Comparison of ENCODE assay signal across 8 cellular contexts in genomic region chr6:158561938-158562337, GRCh38. TPM values are rescaled to one million over a fixed set of nuclear protein-coding genes. Genes with fewer than 3 reads are reported as not detected.
DNase-seq lines count a peak whose midpoint lies in the region; TF ChIP-seq lines count a peak whose summit lies in the region.

No MANE protein-coding gene starts in this region.

- no peaks in the 10 kb centered on the region for H3F3A ChIP-seq in smooth muscle cell (ENCODE audit: low read depth)

- H3K4me1 ChIP-seq in fibroblast of lung (ENCODE audit: control insufficient read depth, extremely low read depth, insufficient read depth, low read length): peaks cover 10% of the 10 kb centered on the region
- H3K4me1 ChIP-seq in smooth muscle cell (ENCODE audit: low read depth): peaks cover 8% of the 10 kb centered on the region

- no peak overlapping the region for H3K27ac ChIP-seq in SK-N-MC
- no peak overlapping the region for H3K27ac ChIP-seq in fibroblast of lung (ENCODE audit: insufficient read depth, low read length)
- no peak overlapping the region for H3K27ac ChIP-seq in smooth muscle cell (ENCODE audit: low read depth)

- H2AFZ ChIP-seq in fibroblast of lung (ENCODE audit: low read length): no peak overlapping the region
- H2AFZ ChIP-seq in smooth muscle cell (ENCODE audit: low read depth): no peak overlapping the region

- H3K79me2 ChIP-seq in fibroblast of lung (ENCODE audit: control insufficient read depth, insufficient read depth, low read length): peaks cover 60% of the 10 kb centered on the region
- H3K79me2 ChIP-seq in smooth muscle cell (ENCODE audit: low read depth): peaks cover 55% of the 10 kb centered on the region

- H3K4me3 ChIP-seq in SK-N-MC (peak overlapping the region; percentile 93), fibroblast of lung (replicated peaks in 1 of 4; ENCODE audit: control extremely low read depth in 1 of 4, insufficient read depth in 1 of 4, low read depth in 3 of 4, low read length in 4 of 4) (peak overlapping the region in 2 of 4 experiments; percentile 9 to 84), smooth muscle cell (no peak overlapping the region)

- H3K36me3 Mint-ChIP-seq in activated CD4-positive, alpha-beta T cell treated with anti-CD3 and anti-CD28 coated beads, Interleukin-2, amount 10 ng/mL, durations not matched to agents 7 days and 5 days (ENCODE audit: low read depth): peaks cover 30% of the 10 kb centered on the region

- no peaks in the 10 kb centered on the region for H3K9me3 Mint-ChIP-seq in activated CD4-positive, alpha-beta T cell treated with anti-CD3 and anti-CD28 coated beads, Interleukin-2, amount 10 ng/mL, durations not matched to agents 7 days and 5 days

- no peaks in the 10 kb centered on the region for H3K27me3 ChIP-seq in fibroblast of lung (ENCODE audit: control insufficient read depth, insufficient read depth, low read length)
- no peaks in the 10 kb centered on the region for H3K27me3 ChIP-seq in smooth muscle cell (ENCODE audit: low read depth)

- POLR2A ChIA-PET in activated CD4-positive, alpha-beta T cell treated with anti-CD3 and anti-CD28 coated beads, Interleukin-2, amount 10 ng/mL, durations not matched to agents 7 days and 5 days (lab: Charles Lee): no interaction called here

- WGBS in smooth muscle cell (ENCODE audit: low lambda C conversion rate): 82% methylated on average over 8 of the region's 8 CpGs

- H3K36me3 ChIP-seq in SK-N-MC (ENCODE audit: insufficient read depth, low read length) (no peaks in the 10 kb centered on the region), fibroblast of lung (ENCODE audit: control insufficient read depth, insufficient read depth, low read length) (no peaks in the 10 kb centered on the region), smooth muscle cell (ENCODE audit: low read depth) (no peaks in the 10 kb centered on the region)

- peaks cover 9% of the 10 kb centered on the region for H4K20me1 ChIP-seq in fibroblast of lung (ENCODE audit: control insufficient read depth, extremely low read depth, insufficient read depth, low read length)
- peaks cover 61% of the 10 kb centered on the region for H4K20me1 ChIP-seq in smooth muscle cell (ENCODE audit: low read depth)

- H3K4me3 Mint-ChIP-seq in activated CD4-positive, alpha-beta T cell treated with anti-CD3 and anti-CD28 coated beads, Interleukin-2, amount 10 ng/mL, durations not matched to agents 7 days and 5 days: peak overlapping the region; percentile 97

- H3K9me3 ChIP-seq in SK-N-MC (ENCODE audit: low read depth, low read length) (no peaks in the 10 kb centered on the region), fibroblast of lung (ENCODE audit: control insufficient read depth, insufficient read depth, low read depth, low read length) (no peaks in the 10 kb centered on the region), smooth muscle cell (replicated peaks; ENCODE audit: low read depth) (no peaks in the 10 kb centered on the region)

- H3K9ac ChIP-seq in SK-N-MC (ENCODE audit: insufficient read length) (peak overlapping the region; percentile 86), fibroblast of lung (ENCODE audit: insufficient read depth, low read length) (no peak overlapping the region), smooth muscle cell (ENCODE audit: low read depth) (no peak overlapping the region)

- CTCF ChIA-PET in activated CD4-positive, alpha-beta T cell treated with anti-CD3 and anti-CD28 coated beads, Interleukin-2, amount 10 ng/mL, durations not matched to agents 7 days and 5 days (lab: Charles Lee): no interaction called here

- peak overlapping the region; percentile 93 for H3K4me2 ChIP-seq in fibroblast of lung (ENCODE audit: extremely low read depth, insufficient read depth, low read length)
- peak overlapping the region; percentile 98 for H3K4me2 ChIP-seq in smooth muscle cell

- DNase-seq in activated CD4-positive, alpha-beta T cell treated with anti-CD3 and anti-CD28 coated beads, Interleukin-2, amount 10 ng/mL, durations not matched to agents 7 days and 5 days: no peak
- DNase-seq in activated CD4-positive, alpha-beta T cell treated with anti-CD3 and anti-CD28 coated beads, Interleukin-2, amount 50 U/mL, for 1 hour: no peak
- DNase-seq in SK-N-MC (ENCODE audit: low read depth, low spot score) (no peak), fibroblast of lung (ENCODE audit: low read depth in 2 of 2) (no peak), smooth muscle cell (lab: John Stamatoyannopoulos, UW; ENCODE audit: unreplicated experiment) (no peak), NCI-H82 treated with DMSO at 0.1 percent for 48 hours (lab: John Stamatoyannopoulos, UW; ENCODE audit: unreplicated experiment) (no peak), GM19238 (ENCODE audit: insufficient read length, low spot score) (no peak), NOMO-1 (lab: John Stamatoyannopoulos, UW; ENCODE audit: unreplicated experiment in 2 of 2) (no peak)

- H3K27ac Mint-ChIP-seq in activated CD4-positive, alpha-beta T cell treated with anti-CD3 and anti-CD28 coated beads, Interleukin-2, amount 10 ng/mL, durations not matched to agents 7 days and 5 days: no peak overlapping the region

- H3K27me3 Mint-ChIP-seq in activated CD4-positive, alpha-beta T cell treated with anti-CD3 and anti-CD28 coated beads, Interleukin-2, amount 10 ng/mL, durations not matched to agents 7 days and 5 days: no peaks in the 10 kb centered on the region

- H3K4me1 Mint-ChIP-seq in activated CD4-positive, alpha-beta T cell treated with anti-CD3 and anti-CD28 coated beads, Interleukin-2, amount 10 ng/mL, durations not matched to agents 7 days and 5 days: peaks cover 67% of the 10 kb centered on the region

- TF ChIP-seq CTCF in fibroblast of lung (conservative IDR thresholded peaks at IDR 0.05 in 1 of 2, IDR thresholded peaks at IDR 0.05 in 1 of 2; ENCODE audit: low read depth in 1 of 2, low read length in 2 of 2) (no peak), smooth muscle cell (IDR thresholded peaks at IDR 0.05; ENCODE audit: borderline replicate concordance, insufficient read depth, poor library complexity, severe bottlenecking) (no peak)

RNA-seq across cellular contexts. Expression of gene TMEM181, which starts 2.0 kb away (rescaled TPM):
- 10 to 100 TPM; 16.9 to 17.6 TPM for total RNA-seq in activated CD4-positive, alpha-beta T cell treated with anti-CD3 and anti-CD28 coated beads, Interleukin-2, amount 10 ng/mL, durations not matched to agents 7 days and 5 days
- total RNA-seq in fibroblast of lung (36.0 and 37.2 TPM in 2 replicates), smooth muscle cell (29.0 and 35.0 TPM in 2 replicates)
- polyA plus RNA-seq in fibroblast of lung (27.4 and 35.6 TPM in 2 replicates), smooth muscle cell (15.1 and 15.3 TPM in 2 replicates)
- polyA plus RNA-seq in fibroblast of lung (2012): 17.8 and 23.1 TPM in 2 replicates
- 13.2 and 18.2 TPM in 2 replicates for polyA minus RNA-seq in fibroblast of lung (ENCODE audit: low replicate concordance)
